1 cellular context compared by ENCODE assay signal in the genomic region with DNA sequence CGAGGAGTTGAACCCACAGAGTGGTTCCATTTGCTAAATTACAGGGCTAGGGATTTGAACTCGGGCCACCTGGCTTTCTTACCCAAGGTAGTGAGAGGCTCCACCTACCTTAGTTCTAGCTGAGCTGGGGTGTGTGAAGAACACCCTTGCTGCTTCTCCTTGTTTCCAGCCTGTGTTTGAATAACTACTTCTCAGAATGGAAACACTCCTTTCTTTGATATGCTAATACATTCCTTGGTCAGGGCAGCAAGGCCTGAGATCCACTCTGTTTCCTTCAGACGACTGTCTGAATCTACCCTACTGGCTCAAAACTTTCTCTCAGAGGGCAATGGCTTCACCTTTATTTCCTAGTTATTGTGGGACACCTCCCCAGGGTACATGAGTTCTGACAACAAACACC.
TF ChIP-seq lines count a peak whose summit lies in the region.

No MANE protein-coding gene starts in this region.

TF ChIP-seq in H1, 55 proteins besides CTCF, POLR2A, EP300 and RAD21:
- peak; percentile 76; the same call in 1 of the 2 replicates for TF ChIP-seq POU5F1 (IDR thresholded peaks at IDR 0.05; ENCODE audit: low read depth, low read length)
- TF ChIP-seq TEAD4 (IDR thresholded peaks at IDR 0.05; ENCODE audit: low read depth, low read length) = peak; percentile 82
- no peak for TF ChIP-seq SP2 (IDR thresholded peaks at IDR 0.05; ENCODE audit: low read length)
- TF ChIP-seq SIX5 (IDR thresholded peaks at IDR 0.05; ENCODE audit: low read depth, low read length) = no peak
- no peak for TF ChIP-seq BACH1 (IDR thresholded peaks at IDR 0.05; ENCODE audit: low read length)
- no peak for TF ChIP-seq RFX5 (IDR thresholded peaks at IDR 0.05; ENCODE audit: borderline replicate concordance, low read depth, low read length)
- peak in 1 of 2 experiments; percentile 70; a peak in 1 of 4 replicates for TF ChIP-seq HDAC2 (IDR thresholded peaks at IDR 0.05; ENCODE audit: borderline replicate concordance in 1 of 2, low read depth in 2 of 2, low read length in 2 of 2)
- no peak; the same call in 1 of the 2 replicates for TF ChIP-seq ATF2 (IDR thresholded peaks at IDR 0.05; ENCODE audit: low read length)
- no peak for TF ChIP-seq SP4 (IDR thresholded peaks at IDR 0.05; ENCODE audit: low read length)
- no peak for TF ChIP-seq RBBP5 (IDR thresholded peaks at IDR 0.05; ENCODE audit: borderline replicate concordance, low read depth, low read length)
- TF ChIP-seq TAF1 (IDR thresholded peaks at IDR 0.05; ENCODE audit: low read depth, low read length) = peak; percentile 29; the same call in 1 of the 2 replicates
- TF ChIP-seq CHD1 (IDR thresholded peaks at IDR 0.05; ENCODE audit: low read depth, low read length) = no peak
- no peak for TF ChIP-seq EGR1 (IDR thresholded peaks at IDR 0.05; ENCODE audit: borderline replicate concordance, low read depth, low read length)
- TF ChIP-seq CBX5 (IDR thresholded peaks at IDR 0.05; ENCODE audit: low read depth, low read length) = no peak
- TF ChIP-seq NANOG (IDR thresholded peaks at IDR 0.05; ENCODE audit: insufficient read depth, low read depth, low read length, poor library complexity, severe bottlenecking) = peak; percentile 43
- TF ChIP-seq CHD7 (IDR thresholded peaks at IDR 0.05; ENCODE audit: insufficient replicate concordance, low read length) = peak; percentile 46
- TF ChIP-seq MAFK (IDR thresholded peaks at IDR 0.05; ENCODE audit: low read depth, low read length) = no peak
- no peak for TF ChIP-seq PHF8 (conservative IDR thresholded peaks at IDR 0.05; ENCODE audit: low read depth, low read length)
- no peak for TF ChIP-seq SAP30 (IDR thresholded peaks at IDR 0.05; ENCODE audit: insufficient read depth, insufficient replicate concordance, low read length)
